14 cellular contexts compared by ENCODE assay signal in genomic region chr6:57423468-57423867, GRCh38.
DNase-seq lines count a peak whose midpoint lies in the region; FAIRE-seq and TF ChIP-seq lines count a peak whose summit lies in the region.
"Had no signal": no experiment of that assay in that cellular context is flagged by ENCODE, and none has a peak within 500 bp of the region (broad histone marks: within the 10 kb centered on the region; RNA-seq: fewer than 3 reads in every experiment).

No MANE protein-coding gene starts in this region.

- no peak overlapping the region for H3K14ac ChIP-seq in neuronal stem cell (ENCODE audit: low read length)

- no peak overlapping the region for H2AK5ac ChIP-seq in neuronal stem cell (ENCODE audit: low read depth, low read length)

- H2BK5ac ChIP-seq in neuronal stem cell (ENCODE audit: low read length), result no peak overlapping the region

- H3K4me1 ChIP-seq in neuronal stem cell (ENCODE audit: control insufficient read depth in 2 of 2, insufficient read depth in 1 of 2, low read depth in 1 of 2, low read length in 2 of 2), result peaks cover 0 to 4% of the 10 kb centered on the region in 2 donors
- no peaks in the 10 kb centered on the region for H3K4me1 ChIP-seq in kidney (ENCODE audit: control insufficient read depth in 1 of 2, insufficient read depth in 1 of 2, low read depth in 1 of 2, low read length in 2 of 2)
- H3K4me1 ChIP-seq: gastroesophageal sphincter, Peyer's patch, right atrium auricular region had no signal

- no peak for FAIRE-seq in kidney (lab: Jason Lieb, UNC)
- FAIRE-seq: endothelial cell of umbilical vein had no signal

- no peak overlapping the region for H3K27ac ChIP-seq in neuronal stem cell (replicated peaks; ENCODE audit: low read length)
- no peak overlapping the region for H3K27ac ChIP-seq in kidney (ENCODE audit: low read depth in 2 of 2, low read length in 2 of 2)
- H3K27ac ChIP-seq: gastroesophageal sphincter, Peyer's patch, right atrium auricular region had no signal

- H2AFZ ChIP-seq in neuronal stem cell (ENCODE audit: low read length), result no peak overlapping the region

- no peak overlapping the region for H2BK12ac ChIP-seq in neuronal stem cell (ENCODE audit: low read length)

- DNase-seq in H7 (peak; percentile 21), NCI-H82 treated with DMSO at 0.1 percent for 48 hours (lab: John Stamatoyannopoulos, UW; ENCODE audit: unreplicated experiment) (peak; percentile 37), fibroblast of peridontal ligament (ENCODE audit: extremely low read depth) (peak; percentile 66), neuronal stem cell (ENCODE audit: low spot score) (peak; percentile 31), kidney (no peak), NCI-H187 (lab: John Stamatoyannopoulos, UW) (no peak)
- DNase-seq in activated T-cell treated with anti-CD3 and anti-CD28 coated beads, Interleukin-2, amount 50 U/mL, for 1 hour, result no peak
- DNase-seq: activated CD4-positive, alpha-beta T cell treated with anti-CD3 and anti-CD28 coated beads for 48 hours; activated naive CD4-positive, alpha-beta T cell; anterior cingulate cortex; Peyer's patch had no signal

- no peak overlapping the region for H4K91ac ChIP-seq in neuronal stem cell (ENCODE audit: low read depth, low read length, poor library complexity)

- H3K79me1 ChIP-seq in neuronal stem cell (ENCODE audit: low read depth, low read length), result no peaks in the 10 kb centered on the region

- H3K4ac ChIP-seq in neuronal stem cell (ENCODE audit: low read length), result no peak overlapping the region

- no peak for TF ChIP-seq CTCF in kidney (IDR thresholded peaks at IDR 0.05; ENCODE audit: borderline replicate concordance, extremely low read depth, insufficient read depth)

- no peak overlapping the region for H3K23ac ChIP-seq in neuronal stem cell (ENCODE audit: low read depth, low read length, poor library complexity)

- no peak overlapping the region for H2BK15ac ChIP-seq in neuronal stem cell (ENCODE audit: low read length)

- WGBS in neuronal stem cell (ENCODE audit: extremely low coverage in 2 of 2, insufficient read length in 2 of 2, insufficient replicate concordance in 1 of 2), 2 donors, result no CpG with 5 or more reads among the region's 5 CpGs

- no peak overlapping the region for H3K4me2 ChIP-seq in neuronal stem cell (ENCODE audit: insufficient read depth, low read length, poor library complexity, severe bottlenecking)

- no peaks in the 10 kb centered on the region for H3K36me3 ChIP-seq in H7 (replicated peaks; ENCODE audit: control insufficient read depth, insufficient read depth, low read length)
- H3K36me3 ChIP-seq in neuronal stem cell (replicated peaks in 1 of 2; ENCODE audit: control insufficient read depth in 2 of 2, insufficient read depth in 2 of 2, low read length in 2 of 2), result no peaks in the 10 kb centered on the region
- H3K36me3 ChIP-seq in kidney (ENCODE audit: control insufficient read depth in 1 of 2, insufficient read depth in 2 of 2, low read length in 2 of 2), result no peaks in the 10 kb centered on the region
- H3K36me3 ChIP-seq: gastroesophageal sphincter, Peyer's patch, right atrium auricular region had no signal

- H3K9me3 ChIP-seq in neuronal stem cell (replicated peaks in 1 of 2; ENCODE audit: control insufficient read depth in 2 of 2, insufficient read depth in 1 of 2, low read depth in 1 of 2, low read length in 2 of 2) (no peaks in the 10 kb centered on the region), kidney (ENCODE audit: control insufficient read depth in 1 of 2, low read length in 2 of 2) (no peaks in the 10 kb centered on the region)
- H3K9me3 ChIP-seq: gastroesophageal sphincter, Peyer's patch, right atrium auricular region had no signal

- H3K9ac ChIP-seq in neuronal stem cell (ENCODE audit: low read depth, low read length, poor library complexity), result no peak overlapping the region
- no peak overlapping the region for H3K9ac ChIP-seq in kidney (ENCODE audit: low read length in 2 of 2)

- H4K8ac ChIP-seq in neuronal stem cell (ENCODE audit: low read depth, low read length), result no peak overlapping the region

- no peak overlapping the region for H3K4me3 ChIP-seq in H7 (ENCODE audit: insufficient read depth, low read depth, low read length)
- H3K4me3 ChIP-seq in neuronal stem cell (ENCODE audit: low read length in 2 of 2), result no peak overlapping the region
- no peak overlapping the region for H3K4me3 ChIP-seq in kidney (ENCODE audit: low read length in 2 of 2)
- H3K4me3 ChIP-seq: gastroesophageal sphincter, Peyer's patch, right atrium auricular region had no signal

- H3K18ac ChIP-seq in neuronal stem cell (ENCODE audit: low read length), result no peak overlapping the region

- intact Hi-C loops in kidney (cut with DNase I), result no loop called here

- H3K27me3 ChIP-seq in H7 (ENCODE audit: control insufficient read depth, insufficient read depth, low read length) (no peaks in the 10 kb centered on the region), neuronal stem cell (ENCODE audit: control insufficient read depth in 3 of 3, insufficient read depth in 3 of 3, low read depth in 1 of 3, low read length in 3 of 3) (no peaks in the 10 kb centered on the region)
- H3K27me3 ChIP-seq: gastroesophageal sphincter, Peyer's patch, right atrium auricular region had no signal

- H2BK120ac ChIP-seq in neuronal stem cell (ENCODE audit: low read depth, low read length), result no peak overlapping the region

Comparison
In these comparisons a context has a peak if more than half of its experiments do, and no peak if none do; other contexts are left out.
1. DNase-seq: peak in H7 (single experiment), NCI-H82 treated with DMSO at 0.1 percent for 48 hours (single experiment), fibroblast of peridontal ligament (single experiment) and neuronal stem cell (single experiment); none in kidney (single experiment), activated T-cell treated with anti-CD3 and anti-CD28 coated beads, Interleukin-2, amount 50 U/mL, for 1 hour (single experiment) and NCI-H187 (0 of 2).